ENCODE assay signal across 8 cellular contexts in genomic region chr1:154863702-154864174, GRCh38. TPM values are rescaled to one million over a fixed set of nuclear protein-coding genes. Genes with fewer than 3 reads are reported as not detected.
DNase-seq lines count a peak whose midpoint lies in the region; ATAC-seq and TF ChIP-seq lines count a peak whose summit lies in the region.

No MANE protein-coding gene starts in this region.

- peak overlapping the region; percentile 1 for H3K4me2 ChIP-seq in neural cell (ENCODE audit: low read length)

- no peaks in the 10 kb centered on the region for H3K27me3 ChIP-seq in neural cell (ENCODE audit: insufficient read depth, low read depth, low read length)

- H3K27me3 Mint-ChIP-seq in activated CD8-positive, alpha-beta memory T cell treated with anti-CD3 and anti-CD28 coated beads, Interleukin-2, amount 10 ng/mL, durations not matched to agents 7 days and 5 days = peaks cover 52% of the 10 kb centered on the region

- H3K4me3 ChIP-seq in neural cell (ENCODE audit: low read length) = peak overlapping the region; percentile 80

- DNase-seq in activated CD8-positive, alpha-beta memory T cell treated with anti-CD3 and anti-CD28 coated beads, Interleukin-2, amount 10 ng/mL, durations not matched to agents 7 days and 5 days = peak; percentile 53
- DNase-seq in activated CD8-positive, alpha-beta memory T cell treated with anti-CD3 and anti-CD28 coated beads, Interleukin-2, amount 50 U/mL, for 48 hours = no peak
- DNase-seq in RPMI8226 = peak; percentile 54
- DNase-seq in central memory CD4-positive, alpha-beta T cell = peak; percentile 13
- DNase-seq in NCI-H2171 (lab: John Stamatoyannopoulos, UW) = no peak

- peak; percentile 40 for TF ChIP-seq RAD21 in neural cell (conservative IDR thresholded peaks at IDR 0.05)

- H3K9me3 ChIP-seq in neural cell (ENCODE audit: low read length) = no peaks in the 10 kb centered on the region

- no peaks in the 10 kb centered on the region for H3K9me3 Mint-ChIP-seq in activated CD8-positive, alpha-beta memory T cell treated with anti-CD3 and anti-CD28 coated beads, Interleukin-2, amount 10 ng/mL, durations not matched to agents 7 days and 5 days (ENCODE audit: low read depth)

- peak; percentile 61 for TF ChIP-seq CTCF in neural cell (IDR thresholded peaks at IDR 0.05; ENCODE audit: poor library complexity, severe bottlenecking)

- H3K4me1 Mint-ChIP-seq in activated CD8-positive, alpha-beta memory T cell treated with anti-CD3 and anti-CD28 coated beads, Interleukin-2, amount 10 ng/mL, durations not matched to agents 7 days and 5 days = peaks cover 34% of the 10 kb centered on the region

- H3K79me2 ChIP-seq in neural cell (replicated peaks; ENCODE audit: insufficient read depth, low read length) = peaks cover 33% of the 10 kb centered on the region

- no peak overlapping the region for H3K27ac ChIP-seq in neural cell (ENCODE audit: low read length)

- H3K9me2 ChIP-seq in neural cell (ENCODE audit: insufficient read depth, low read length) = no peaks in the 10 kb centered on the region

- H3K36me3 Mint-ChIP-seq in activated CD8-positive, alpha-beta memory T cell treated with anti-CD3 and anti-CD28 coated beads, Interleukin-2, amount 10 ng/mL, durations not matched to agents 7 days and 5 days = no peaks in the 10 kb centered on the region

- H3K4me3 Mint-ChIP-seq in activated CD8-positive, alpha-beta memory T cell treated with anti-CD3 and anti-CD28 coated beads, Interleukin-2, amount 10 ng/mL, durations not matched to agents 7 days and 5 days = no peak overlapping the region

- CTCF ChIA-PET in activated CD8-positive, alpha-beta memory T cell treated with anti-CD3 and anti-CD28 coated beads, Interleukin-2, amount 10 ng/mL, durations not matched to agents 7 days and 5 days (lab: Charles Lee) = interaction anchor here (0.6 to 1.0 kb wide), 4 partner anchors 14 to 304 kb away, joined by 3 to 5 read pairs (median 4); no protein-coding TSS in a partner anchor

- H2AFZ ChIP-seq in neural cell (ENCODE audit: low read depth, low read length) = no peak overlapping the region

- no peaks in the 10 kb centered on the region for H4K20me1 ChIP-seq in neural cell (ENCODE audit: insufficient read depth)

- peaks cover under 1% of the 10 kb centered on the region for H3F3A ChIP-seq in neural cell (ENCODE audit: insufficient read depth, low read length, poor library complexity, severe bottlenecking)

- H3K36me3 ChIP-seq in neural cell (ENCODE audit: insufficient read depth, low read length) = no peaks in the 10 kb centered on the region

- no peak overlapping the region for H3K27ac Mint-ChIP-seq in activated CD8-positive, alpha-beta memory T cell treated with anti-CD3 and anti-CD28 coated beads, Interleukin-2, amount 10 ng/mL, durations not matched to agents 7 days and 5 days

- ATAC-seq in activated CD8-positive, alpha-beta memory T cell treated with anti-CD3 and anti-CD28 coated beads, Interleukin-2, amount 10 ng/mL, durations not matched to agents 7 days and 5 days = peak; percentile 71
- ATAC-seq in HG02981 (IDR thresholded peaks at IDR 0.05; ENCODE audit: unreplicated experiment) (peak; percentile 20), HG03045 (IDR thresholded peaks at IDR 0.05; ENCODE audit: unreplicated experiment) (no peak)

- TF ChIP-seq EP300 in neural cell (conservative IDR thresholded peaks at IDR 0.05; ENCODE audit: poor library complexity, severe bottlenecking) = no peak

- no peak overlapping the region for H3K9ac ChIP-seq in neural cell (ENCODE audit: low read length)

TF ChIP-seq in neural cell, 6 proteins besides CTCF, POLR2A, EP300 and RAD21:
- TF ChIP-seq MXI1 (conservative IDR thresholded peaks at IDR 0.05; ENCODE audit: poor library complexity, severe bottlenecking) (no peak), POLR2AphosphoS5 (IDR thresholded peaks at IDR 0.05) (no peak), SMC3 (conservative IDR thresholded peaks at IDR 0.05; ENCODE audit: poor library complexity) (no peak), EZH2 (IDR thresholded peaks at IDR 0.05; ENCODE audit: borderline replicate concordance, insufficient read depth, low read length, poor library complexity, severe bottlenecking) (no peak), REST (IDR thresholded peaks at IDR 0.05; ENCODE audit: borderline replicate concordance) (no peak), TAF1 (IDR thresholded peaks at IDR 0.05; ENCODE audit: low read depth) (no peak)

RNA-seq across cellular contexts. Expression of gene KCNN3, which starts 6.3 kb away (rescaled TPM):
- under 1 TPM in 1 of 2 experiments, not detected in 1; 0.02 TPM for total RNA-seq in activated CD8-positive, alpha-beta memory T cell treated with anti-CD3 and anti-CD28 coated beads, Interleukin-2, amount 10 ng/mL, durations not matched to agents 7 days and 5 days
- 2.2 and 2.4 TPM in 2 replicates for polyA plus RNA-seq in neural cell
- polyA minus RNA-seq in neural cell = 7.1 and 10.3 TPM in 2 replicates

Comparison
In these comparisons a context has a peak if more than half of its experiments do, and no peak if none do; other contexts are left out.
1. DNase-seq: peak in activated CD8-positive, alpha-beta memory T cell treated with anti-CD3 and anti-CD28 coated beads, Interleukin-2, amount 10 ng/mL, durations not matched to agents 7 days and 5 days (single experiment), RPMI8226 (single experiment) and central memory CD4-positive, alpha-beta T cell (single experiment); none in activated CD8-positive, alpha-beta memory T cell treated with anti-CD3 and anti-CD28 coated beads, Interleukin-2, amount 50 U/mL, for 48 hours (single experiment) and NCI-H2171 (single experiment).